Comparison of ENCODE assay signal across 8 cellular contexts in the genomic region with DNA sequence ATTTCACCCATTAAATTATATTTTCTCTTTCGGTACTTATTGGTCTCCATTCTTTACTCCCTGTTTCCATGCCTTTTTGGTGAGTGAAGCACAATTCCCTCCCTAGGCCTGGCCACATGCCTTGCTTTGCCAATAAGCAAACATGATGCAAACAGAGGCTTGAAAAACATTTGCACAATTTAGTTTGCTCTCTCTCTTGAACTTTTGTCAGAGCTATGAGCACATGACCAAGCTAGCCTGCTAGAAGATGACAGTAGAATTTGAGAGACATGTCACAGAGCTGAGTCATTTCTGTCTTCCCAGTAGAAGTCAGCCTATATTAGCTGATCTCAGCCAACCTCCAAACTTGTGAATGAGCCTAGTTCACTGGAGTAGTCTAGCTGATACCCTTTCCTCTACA. TPM values are rescaled to one million over a fixed set of nuclear protein-coding genes. Genes with fewer than 3 reads are reported as not detected.
DNase-seq lines count a peak whose midpoint lies in the region; ATAC-seq and TF ChIP-seq lines count a peak whose summit lies in the region.
"Had no signal": no experiment of that assay in that cellular context is flagged by ENCODE, and none has a peak within 500 bp of the region (broad histone marks: within the 10 kb centered on the region; RNA-seq: fewer than 3 reads in every experiment).

No MANE protein-coding gene starts in this region.

- no peak for TF ChIP-seq CTCF in GM13976 (IDR thresholded peaks at IDR 0.05; ENCODE audit: borderline replicate concordance, control extremely low read depth, extremely low read depth, insufficient read depth, missing control alignments)
- TF ChIP-seq CTCF in HL-60 (IDR thresholded peaks at IDR 0.05; ENCODE audit: insufficient read depth, low read length): no peak
- TF ChIP-seq CTCF in astrocyte of the cerebellum (IDR thresholded peaks at IDR 0.05; ENCODE audit: low read depth, low read length, missing control alignments): no peak
- no peak for TF ChIP-seq CTCF in WERI-Rb-1 (IDR thresholded peaks at IDR 0.05; ENCODE audit: low read depth, low read length)

- H3K36me3 ChIP-seq in naive thymus-derived CD4-positive, alpha-beta T cell (ENCODE audit: control insufficient read depth in 2 of 3, insufficient read depth in 3 of 3, low read length in 3 of 3): no peaks in the 10 kb centered on the region
- peaks cover 21% of the 10 kb centered on the region for H3K36me3 ChIP-seq in WERI-Rb-1

- H3K27ac Mint-ChIP-seq in naive thymus-derived CD4-positive, alpha-beta T cell: no peak overlapping the region

- in situ Hi-C loops in GM13976 (cut with MboI; ENCODE audit: low sequenced_read_pairs, unreplicated experiment): no loop called here
- in situ Hi-C loops in astrocyte of the cerebellum (cut with HindIII; ENCODE audit: low sequenced_read_pairs): no loop called here

- H3K27ac ChIP-seq in HL-60 (replicated peaks): peak overlapping the region; percentile 8; the same call in 1 of the 2 replicates
- H3K27ac ChIP-seq in naive thymus-derived CD4-positive, alpha-beta T cell (ENCODE audit: low read depth, low read length): no peak overlapping the region
- no peak overlapping the region for H3K27ac ChIP-seq in WERI-Rb-1

- no peaks in the 10 kb centered on the region for H3K4me1 ChIP-seq in naive thymus-derived CD4-positive, alpha-beta T cell (ENCODE audit: control insufficient read depth in 2 of 2, insufficient read depth in 2 of 2, low read length in 2 of 2)

- H3K4me3 ChIP-seq in HL-60 (replicated peaks; ENCODE audit: insufficient read depth, low read length) (no peak overlapping the region), astrocyte of the cerebellum (ENCODE audit: low read depth, low read length) (no peak overlapping the region), WERI-Rb-1 (ENCODE audit: low read depth, low read length) (no peak overlapping the region)
- H3K4me3 ChIP-seq in naive thymus-derived CD4-positive, alpha-beta T cell (ENCODE audit: low read length): no peak overlapping the region

- peak; percentile 96 for ATAC-seq in GM21576 (IDR thresholded peaks at IDR 0.05; ENCODE audit: unreplicated experiment)
- peak; percentile 32 for ATAC-seq in naive thymus-derived CD4-positive, alpha-beta T cell

- DNase-seq in GM13976 (ENCODE audit: low spot score) (peak; percentile 67), HL-60 (ENCODE audit: low read depth in 1 of 2, low spot score in 1 of 2) (peak; percentile 69 to 73), astrocyte of the cerebellum (ENCODE audit: low read depth) (peak; percentile 13), WERI-Rb-1 (no peak)
- no peak for DNase-seq in naive thymus-derived CD4-positive, alpha-beta T cell
- no peak for DNase-seq in activated CD4-positive, alpha-beta T cell treated with anti-CD3 and anti-CD28 coated beads, Interleukin-2, amount 50 U/mL, for 1 hour

- no peaks in the 10 kb centered on the region for H3K27me3 Mint-ChIP-seq in naive thymus-derived CD4-positive, alpha-beta T cell

- POLR2A ChIA-PET in naive thymus-derived CD4-positive, alpha-beta T cell (lab: Charles Lee): no interaction called here

- intact Hi-C loops in naive thymus-derived CD4-positive, alpha-beta T cell (cut with micrococcal nuclease): no loop called here

- CTCF ChIA-PET in naive thymus-derived CD4-positive, alpha-beta T cell (lab: Charles Lee): no interaction called here

- H3K4me3 Mint-ChIP-seq in naive thymus-derived CD4-positive, alpha-beta T cell: no peak overlapping the region

- no peaks in the 10 kb centered on the region for H3K9me3 ChIP-seq in naive thymus-derived CD4-positive, alpha-beta T cell (ENCODE audit: control insufficient read depth in 2 of 3, low read length in 3 of 3)
- H3K9me3 ChIP-seq in WERI-Rb-1 (ENCODE audit: severe bottlenecking): no peaks in the 10 kb centered on the region

- H3K4me1 Mint-ChIP-seq in naive thymus-derived CD4-positive, alpha-beta T cell: peaks cover 0 to 8% (median 0%) of the 10 kb centered on the region in 7 donors

- H3K9me3 Mint-ChIP-seq in naive thymus-derived CD4-positive, alpha-beta T cell: no peaks in the 10 kb centered on the region

- H3K27me3 ChIP-seq in HL-60 (ENCODE audit: insufficient read depth, poor library complexity, severe bottlenecking): no peaks in the 10 kb centered on the region
- H3K27me3 ChIP-seq in naive thymus-derived CD4-positive, alpha-beta T cell (ENCODE audit: control insufficient read depth in 2 of 2, insufficient read depth in 2 of 2, low read length in 2 of 2): no peaks in the 10 kb centered on the region
- no peaks in the 10 kb centered on the region for H3K27me3 ChIP-seq in WERI-Rb-1 (ENCODE audit: insufficient read depth, low read depth, severe bottlenecking)

- H3K36me3 Mint-ChIP-seq in naive thymus-derived CD4-positive, alpha-beta T cell: peaks cover 0 to 36% (median 22%) of the 10 kb centered on the region in 5 donors

RNA-seq across cellular contexts. Expression of a gene that starts 24.6 kb away (rescaled TPM):
- total RNA-seq in naive thymus-derived CD4-positive, alpha-beta T cell: not detected
- not detected for polyA plus RNA-seq in naive thymus-derived CD4-positive, alpha-beta T cell
- polyA plus RNA-seq: neural cell had no signal

Comparison
In these comparisons a context has a peak if more than half of its experiments do, and no peak if none do; other contexts are left out.
1. DNase-seq: peak in GM13976 (single experiment), HL-60 (2 of 2) and astrocyte of the cerebellum (single experiment); none in naive thymus-derived CD4-positive, alpha-beta T cell (0 of 9), activated CD4-positive, alpha-beta T cell treated with anti-CD3 and anti-CD28 coated beads, Interleukin-2, amount 50 U/mL, for 1 hour (single experiment) and WERI-Rb-1 (single experiment).